In the genomic region with DNA sequence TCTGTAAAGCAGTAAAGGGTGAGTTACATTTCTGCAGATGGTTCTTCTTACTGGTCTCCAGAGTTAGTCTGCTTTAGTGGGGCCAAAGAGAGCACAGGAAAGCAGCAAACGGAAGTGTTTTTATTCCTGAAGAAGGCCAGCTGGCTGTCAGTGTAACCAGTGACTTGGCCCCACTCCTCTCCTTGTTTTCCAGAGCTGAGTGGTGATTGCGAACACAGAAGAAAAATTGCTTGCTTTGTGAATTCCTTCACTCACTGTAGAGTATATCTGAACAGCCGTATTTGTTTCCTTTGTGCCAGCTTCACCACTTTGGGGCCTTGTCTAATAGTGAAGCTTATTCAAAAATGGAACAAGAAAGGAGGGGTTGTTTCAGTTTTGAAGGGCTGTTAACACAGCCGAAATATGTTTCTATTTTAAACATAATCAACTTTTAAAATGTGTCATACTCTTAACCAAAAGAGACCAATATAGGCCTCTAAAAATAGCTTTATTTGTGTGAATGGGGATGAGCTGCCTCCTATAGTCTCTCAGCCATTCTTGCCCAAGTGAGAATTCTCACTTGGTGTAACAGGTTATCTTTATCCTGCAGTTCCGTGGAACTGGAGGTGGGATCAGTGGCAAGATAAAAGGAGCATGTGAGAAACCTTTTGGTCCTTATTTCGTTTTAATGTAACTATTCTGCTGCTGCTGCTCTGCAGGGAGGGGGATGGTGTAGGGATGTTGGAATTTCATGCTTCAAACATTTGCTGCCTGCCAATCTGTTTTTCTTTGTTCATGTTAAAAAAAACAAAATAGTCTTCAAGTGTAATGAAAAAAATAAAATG, we compare ENCODE assay signal across 9 cellular contexts. TPM values are rescaled to one million over a fixed set of nuclear protein-coding genes. Genes with fewer than 3 reads are reported as not detected.
DNase-seq lines count a peak whose midpoint lies in the region; ATAC-seq and TF ChIP-seq lines count a peak whose summit lies in the region.
"Had no signal": no experiment of that assay in that cellular context is flagged by ENCODE, and none has a peak within 500 bp of the region (broad histone marks: within the 10 kb centered on the region; RNA-seq: fewer than 3 reads in every experiment).

No MANE protein-coding gene starts in this region.

- no peaks in the 10 kb centered on the region for H3K36me3 ChIP-seq in liver (ENCODE audit: control insufficient read depth in 4 of 4, insufficient read depth in 3 of 4, low read depth in 1 of 4, low read length in 3 of 4)
- no peaks in the 10 kb centered on the region for H3K36me3 ChIP-seq in vagina

- H3K9me3 Mint-ChIP-seq in activated T-helper 2 cell treated with anti-CD3 and anti-CD28 coated beads, Interferon-gamma antibody, Interleukin-2, Interleukin-4, amounts not matched to agents 10 μg/mL and 5 μg/mL and 100 μg/mL, durations not matched to agents 14 hours and 24 hours and 36 hours: peaks cover 8% of the 10 kb centered on the region

- 60% methylated on average over 6 of the region's 6 CpGs for WGBS in liver

- intact Hi-C loops in vagina (cut with DNase I): no loop called here
- intact Hi-C loops in activated T-helper 2 cell treated with anti-CD3 and anti-CD28 coated beads, Interferon-gamma antibody, Interleukin-2, Interleukin-4, amounts not matched to agents 10 μg/mL and 5 μg/mL and 100 μg/mL, durations not matched to agents 14 hours and 24 hours and 36 hours (cut with micrococcal nuclease): no loop called here

- CTCF ChIA-PET in GM10248 (lab: Yijun Ruan, JAX): interaction anchor here (1.0 to 1.5 kb wide), 4 partner anchors 17 to 335 kb away, joined by 3 to 5 read pairs (median 4); no protein-coding TSS in a partner anchor

- no peak overlapping the region for H3K9ac ChIP-seq in liver (ENCODE audit: low read depth in 1 of 2, low read length in 2 of 2)

- H3K4me1 ChIP-seq in liver (ENCODE audit: control insufficient read depth in 4 of 4, insufficient read depth in 4 of 4, low read length in 3 of 4): no peaks in the 10 kb centered on the region
- H3K4me1 ChIP-seq in vagina: peaks cover 10% of the 10 kb centered on the region

- peak; percentile 15 for TF ChIP-seq CTCF in GM10248 (IDR thresholded peaks at IDR 0.05; ENCODE audit: control extremely low read depth, extremely low read depth, low read depth, missing control alignments)
- no peak for TF ChIP-seq CTCF in liver (IDR thresholded peaks at IDR 0.05; ENCODE audit: low read depth, low read length, missing input control)
- TF ChIP-seq CTCF in vagina (IDR thresholded peaks at IDR 0.05): no peak

- no peak overlapping the region for H3K4me3 Mint-ChIP-seq in activated T-helper 2 cell treated with anti-CD3 and anti-CD28 coated beads, Interferon-gamma antibody, Interleukin-2, Interleukin-4, amounts not matched to agents 10 μg/mL and 5 μg/mL and 100 μg/mL, durations not matched to agents 14 hours and 24 hours and 36 hours (ENCODE audit: low read depth)
- H3K4me3 Mint-ChIP-seq: naive B cell had no signal

- H3K4me3 ChIP-seq in liver (ENCODE audit: low read depth in 1 of 3, low read length in 3 of 3) (no peak overlapping the region), vagina (no peak overlapping the region)

- peak in 1 of 2 donors; percentile 6 for TF ChIP-seq RAD21 in liver (IDR thresholded peaks at IDR 0.05)

- H3K27ac ChIP-seq in liver (ENCODE audit: low read depth in 1 of 2, low read length in 2 of 2): no peak overlapping the region
- H3K27ac ChIP-seq in vagina: no peak overlapping the region

- no peaks in the 10 kb centered on the region for H3K27me3 ChIP-seq in liver (ENCODE audit: control insufficient read depth in 4 of 4, insufficient read depth in 4 of 4, low read length in 3 of 4)
- no peaks in the 10 kb centered on the region for H3K27me3 ChIP-seq in vagina

- peaks cover 3% of the 10 kb centered on the region for H3K27me3 Mint-ChIP-seq in activated T-helper 2 cell treated with anti-CD3 and anti-CD28 coated beads, Interferon-gamma antibody, Interleukin-2, Interleukin-4, amounts not matched to agents 10 μg/mL and 5 μg/mL and 100 μg/mL, durations not matched to agents 14 hours and 24 hours and 36 hours (ENCODE audit: low read depth)
- H3K27me3 Mint-ChIP-seq: naive B cell had no signal

- no peaks in the 10 kb centered on the region for H3K9me3 ChIP-seq in liver (ENCODE audit: control insufficient read depth in 4 of 4, low read length in 3 of 4)
- no peaks in the 10 kb centered on the region for H3K9me3 ChIP-seq in vagina

- peaks cover 13% of the 10 kb centered on the region for H3K4me1 Mint-ChIP-seq in activated T-helper 2 cell treated with anti-CD3 and anti-CD28 coated beads, Interferon-gamma antibody, Interleukin-2, Interleukin-4, amounts not matched to agents 10 μg/mL and 5 μg/mL and 100 μg/mL, durations not matched to agents 14 hours and 24 hours and 36 hours (ENCODE audit: low read depth)
- H3K4me1 Mint-ChIP-seq: naive B cell had no signal

- peak; percentile 96 for ATAC-seq in GM21381 (IDR thresholded peaks at IDR 0.05; ENCODE audit: unreplicated experiment)
- peak; percentile 94 for ATAC-seq in HG03521 (IDR thresholded peaks at IDR 0.05; ENCODE audit: unreplicated experiment)

- DNase-seq in GM10248 (ENCODE audit: extremely low spot score) (peak; percentile 55), vagina (ENCODE audit: extremely low spot score in 2 of 2) (no peak), NCI-H146 (lab: John Stamatoyannopoulos, UW) (no peak)
- no peak for DNase-seq in activated CD4-positive, alpha-beta T cell treated with anti-CD3 and anti-CD28 coated beads for 1 hour
- no peak for DNase-seq in activated T-helper 2 cell treated with anti-CD3 and anti-CD28 coated beads, Interferon-gamma antibody, Interleukin-2, Interleukin-4, amounts not matched to agents 10 μg/mL and 5 μg/mL and 100 μg/mL, durations not matched to agents 14 hours and 24 hours and 36 hours (ENCODE audit: low spot score)
- DNase-seq: naive B cell had no signal

- no peak overlapping the region for H3K27ac Mint-ChIP-seq in activated T-helper 2 cell treated with anti-CD3 and anti-CD28 coated beads, Interferon-gamma antibody, Interleukin-2, Interleukin-4, amounts not matched to agents 10 μg/mL and 5 μg/mL and 100 μg/mL, durations not matched to agents 14 hours and 24 hours and 36 hours

- no peak for TF ChIP-seq POLR2A in vagina (IDR thresholded peaks at IDR 0.05)

- POLR2A ChIA-PET in GM10248 (lab: Yijun Ruan, JAX): no interaction called here

- H3K36me3 Mint-ChIP-seq in activated T-helper 2 cell treated with anti-CD3 and anti-CD28 coated beads, Interferon-gamma antibody, Interleukin-2, Interleukin-4, amounts not matched to agents 10 μg/mL and 5 μg/mL and 100 μg/mL, durations not matched to agents 14 hours and 24 hours and 36 hours (ENCODE audit: low read depth): no peaks in the 10 kb centered on the region

TF ChIP-seq in liver, 16 proteins besides CTCF, POLR2A, EP300 and RAD21:
- peak; percentile 42 for TF ChIP-seq NR2F2 (IDR thresholded peaks at IDR 0.05)
- TF ChIP-seq, protein P1, sequence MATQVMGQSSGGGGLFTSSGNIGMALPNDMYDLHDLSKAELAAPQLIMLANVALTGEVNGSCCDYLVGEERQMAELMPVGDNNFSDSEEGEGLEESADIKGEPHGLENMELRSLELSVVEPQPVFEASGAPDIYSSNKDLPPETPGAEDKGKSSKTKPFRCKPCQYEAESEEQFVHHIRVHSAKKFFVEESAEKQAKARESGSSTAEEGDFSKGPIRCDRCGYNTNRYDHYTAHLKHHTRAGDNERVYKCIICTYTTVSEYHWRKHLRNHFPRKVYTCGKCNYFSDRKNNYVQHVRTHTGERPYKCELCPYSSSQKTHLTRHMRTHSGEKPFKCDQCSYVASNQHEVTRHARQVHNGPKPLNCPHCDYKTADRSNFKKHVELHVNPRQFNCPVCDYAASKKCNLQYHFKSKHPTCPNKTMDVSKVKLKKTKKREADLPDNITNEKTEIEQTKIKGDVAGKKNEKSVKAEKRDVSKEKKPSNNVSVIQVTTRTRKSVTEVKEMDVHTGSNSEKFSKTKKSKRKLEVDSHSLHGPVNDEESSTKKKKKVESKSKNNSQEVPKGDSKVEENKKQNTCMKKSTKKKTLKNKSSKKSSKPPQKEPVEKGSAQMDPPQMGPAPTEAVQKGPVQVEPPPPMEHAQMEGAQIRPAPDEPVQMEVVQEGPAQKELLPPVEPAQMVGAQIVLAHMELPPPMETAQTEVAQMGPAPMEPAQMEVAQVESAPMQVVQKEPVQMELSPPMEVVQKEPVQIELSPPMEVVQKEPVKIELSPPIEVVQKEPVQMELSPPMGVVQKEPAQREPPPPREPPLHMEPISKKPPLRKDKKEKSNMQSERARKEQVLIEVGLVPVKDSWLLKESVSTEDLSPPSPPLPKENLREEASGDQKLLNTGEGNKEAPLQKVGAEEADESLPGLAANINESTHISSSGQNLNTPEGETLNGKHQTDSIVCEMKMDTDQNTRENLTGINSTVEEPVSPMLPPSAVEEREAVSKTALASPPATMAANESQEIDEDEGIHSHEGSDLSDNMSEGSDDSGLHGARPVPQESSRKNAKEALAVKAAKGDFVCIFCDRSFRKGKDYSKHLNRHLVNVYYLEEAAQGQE (IDR thresholded peaks at IDR 0.05): no peak
TF ChIP-seq in liver: peak in this region for 1.

RNA-seq across cellular contexts. Expression of a gene that starts 37.8 kb away (rescaled TPM):
- total RNA-seq in liver (not detected), vagina (not detected)
- not detected for polyA plus RNA-seq in liver
- total RNA-seq in activated T-helper 2 cell treated with anti-CD3 and anti-CD28 coated beads, Interferon-gamma antibody, Interleukin-2, Interleukin-4, amounts not matched to agents 10 μg/mL and 5 μg/mL and 100 μg/mL, durations not matched to agents 14 hours and 24 hours and 36 hours: not detected in 2 replicates

RNA-seq across cellular contexts. Expression of a gene that starts 59.0 kb away (rescaled TPM):
- total RNA-seq in liver: 10 to 100 TPM in 1 of 2 donors, 1 to 10 TPM in 1; 8.7 to 13.9 TPM
- 10 to 100 TPM; 12.4 to 14.5 TPM for polyA plus RNA-seq in liver
- total RNA-seq in vagina: 23.3 TPM
- 41.2 and 44.7 TPM in 2 replicates for total RNA-seq in activated T-helper 2 cell treated with anti-CD3 and anti-CD28 coated beads, Interferon-gamma antibody, Interleukin-2, Interleukin-4, amounts not matched to agents 10 μg/mL and 5 μg/mL and 100 μg/mL, durations not matched to agents 14 hours and 24 hours and 36 hours
